Comparison of ENCODE assay signal across 21 cellular contexts in the genomic region with DNA sequence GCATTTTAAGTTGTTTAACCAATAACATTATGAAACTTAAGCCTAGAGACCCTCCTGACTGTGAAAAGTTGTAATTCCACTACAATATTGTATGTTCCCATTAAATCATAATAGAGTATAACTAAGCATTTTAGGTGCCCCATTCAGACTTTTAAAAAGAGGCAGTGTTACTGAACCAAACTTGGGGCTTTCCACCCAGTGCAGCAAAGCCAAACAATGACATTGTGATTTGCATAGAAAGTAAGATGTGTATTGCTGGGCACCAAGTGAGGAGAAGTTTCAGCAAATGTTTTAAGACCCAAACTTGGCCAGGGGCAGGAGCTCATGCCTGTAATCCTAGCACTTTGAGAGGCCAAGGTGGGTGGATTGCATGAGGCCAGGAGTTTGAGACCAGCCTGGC.
"Had no signal": no experiment of that assay in that cellular context is flagged by ENCODE, and none has a peak within 500 bp of the region (broad histone marks: within the 10 kb centered on the region; RNA-seq: fewer than 3 reads in every experiment).

No MANE protein-coding gene starts in this region.

- H3K4me1 Mint-ChIP-seq: activated naive CD8-positive, alpha-beta T cell treated with anti-CD3 and anti-CD28 coated beads, Interleukin-2, amount 10 ng/mL, durations not matched to agents 7 days and 5 days; stimulated activated naive B cell treated with anti-CD40 and anti-IgM and Interleukin-4, amounts not matched to agents 10 μg/mL and 1 μg/mL and 100 μg/mL, for 72 hours had no signal

- H3K4me3 ChIP-seq: thyroid gland had no signal

- H3K4me3 Mint-ChIP-seq: activated naive CD8-positive, alpha-beta T cell treated with anti-CD3 and anti-CD28 coated beads, Interleukin-2, amount 10 ng/mL, durations not matched to agents 7 days and 5 days; nephron; stimulated activated naive B cell treated with anti-CD40 and anti-IgM and Interleukin-4, amounts not matched to agents 10 μg/mL and 1 μg/mL and 100 μg/mL, for 72 hours had no signal

- H3K27ac ChIP-seq: thyroid gland had no signal

- H3K27me3 ChIP-seq: thyroid gland had no signal

- ATAC-seq: activated CD4-positive, CD25-positive, alpha-beta regulatory T cell treated with anti-CD3 and anti-CD28 coated beads, Interleukin-2, amount 50 U/mL, for 24 hours; stimulated activated naive B cell treated with anti-CD40 and anti-IgM and Interleukin-4, amounts not matched to agents 10 μg/mL and 1 μg/mL and 100 μg/mL, for 72 hours had no signal

- H3K9me3 ChIP-seq: thyroid gland had no signal

- H3K27ac Mint-ChIP-seq: activated naive CD8-positive, alpha-beta T cell treated with anti-CD3 and anti-CD28 coated beads, Interleukin-2, amount 10 ng/mL, durations not matched to agents 7 days and 5 days; stimulated activated naive B cell treated with anti-CD40 and anti-IgM and Interleukin-4, amounts not matched to agents 10 μg/mL and 1 μg/mL and 100 μg/mL, for 72 hours had no signal

- H3K4me1 ChIP-seq: thyroid gland had no signal

- H3K36me3 ChIP-seq: thyroid gland had no signal

- H3K27me3 Mint-ChIP-seq: activated naive CD8-positive, alpha-beta T cell treated with anti-CD3 and anti-CD28 coated beads, Interleukin-2, amount 10 ng/mL, durations not matched to agents 7 days and 5 days; stimulated activated naive B cell treated with anti-CD40 and anti-IgM and Interleukin-4, amounts not matched to agents 10 μg/mL and 1 μg/mL and 100 μg/mL, for 72 hours had no signal

- DNase-seq: activated CD4-positive, alpha-beta T cell treated with anti-CD3 and anti-CD28 coated beads, Interleukin-2, amount 50 U/mL, for 4 hours; activated naive CD4-positive, alpha-beta T cell; activated naive CD8-positive, alpha-beta T cell treated with anti-CD3 and anti-CD28 coated beads, Interleukin-2, amount 10 ng/mL, durations not matched to agents 7 days and 5 days; activated T-cell treated with anti-CD3 and anti-CD28 coated beads for 4 hours; anterior cingulate cortex; cortex of kidney; effector memory CD4-positive, alpha-beta T cell; foreskin fibroblast; glutamatergic neuron; hypothalamus; kidney glomerular epithelial cell; mesendoderm; nucleus accumbens; posterior cingulate gyrus; retina; stimulated activated CD4-positive, alpha-beta T cell treated with anti-CD3 and anti-CD28 coated beads, Interleukin-15, amount 100 ng/mL, for 24 hours; stimulated activated CD4-positive, alpha-beta T cell treated with anti-CD3 and anti-CD28 coated beads, Interleukin-4, amount 100 ng/mL, for 1 hour; stimulated activated naive B cell treated with anti-CD40 and anti-IgM and Interleukin-4, amounts not matched to agents 10 μg/mL and 1 μg/mL and 100 μg/mL, for 72 hours; thyroid gland had no signal

- H3K36me3 Mint-ChIP-seq: activated naive CD8-positive, alpha-beta T cell treated with anti-CD3 and anti-CD28 coated beads, Interleukin-2, amount 10 ng/mL, durations not matched to agents 7 days and 5 days; stimulated activated naive B cell treated with anti-CD40 and anti-IgM and Interleukin-4, amounts not matched to agents 10 μg/mL and 1 μg/mL and 100 μg/mL, for 72 hours had no signal
